Comparison of ENCODE assay signal across 35 cellular contexts in the genomic region with DNA sequence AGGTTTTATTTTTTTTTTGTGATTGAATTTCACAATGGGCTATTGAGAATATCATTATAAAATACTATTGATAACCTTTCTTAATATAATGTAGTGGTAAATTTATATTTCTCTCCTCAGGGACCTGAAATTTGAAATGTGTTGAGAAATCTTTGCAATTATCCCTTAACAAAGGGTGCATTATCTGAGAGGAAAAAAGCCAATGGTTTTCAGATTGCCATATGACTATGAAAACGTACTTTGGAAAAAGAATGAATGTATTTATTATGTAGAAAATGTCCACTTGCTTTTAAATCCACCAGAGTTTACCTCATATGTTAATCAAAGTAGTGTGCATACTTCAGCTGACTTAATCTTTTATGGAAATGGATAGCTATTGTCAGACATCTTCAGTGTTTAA.
"Had no signal": no experiment of that assay in that cellular context is flagged by ENCODE, and none has a peak within 500 bp of the region (broad histone marks: within the 10 kb centered on the region; RNA-seq: fewer than 3 reads in every experiment).

No MANE protein-coding gene starts in this region.

- DNase-seq: Karpas-422, Kasumi-1, MG63, MM.1S, MV-4-11, NCI-H1048, NCI-H1092, NCI-H1092 treated with DMSO at 0.1 percent for 48 hours, NCI-H1105, NCI-H1105 treated with DMSO at 0.1 percent for 48 hours, NCI-H1417, NCI-H1417 treated with DMSO at 0.1 percent for 48 hours, NCI-H1436, NCI-H1436 treated with DMSO at 0.1 percent for 48 hours, NCI-H146, NCI-H1694, NCI-H1694 treated with DMSO at 0.1 percent for 48 hours, NCI-H187, NCI-H187 treated with DMSO at 0.1 percent for 48 hours, NCI-H1930, NCI-H2029, NCI-H2029 treated with DMSO at 0.1 percent for 48 hours, NCI-H2081, NCI-H2081 treated with DMSO at 0.1 percent for 48 hours, NCI-H2107, NCI-H2171, NCI-H2171 treated with DMSO at 0.1 percent for 48 hours, NCI-H2227 treated with DMSO at 0.1 percent for 48 hours, NCI-H226, NCI-H345, NCI-H446, NCI-H446 treated with DMSO at 0.1 percent for 48 hours, NCI-H510A, NCI-H510A treated with DMSO at 0.1 percent for 48 hours had no signal

- H3K9me3 ChIP-seq: MG63 had no signal

- H3K36me3 ChIP-seq: MG63 had no signal

- H3K27me3 ChIP-seq: MG63 had no signal

- H3K4me3 ChIP-seq: MG63 had no signal

- H3K27ac ChIP-seq: KMS-11 had no signal
